In the genomic region with DNA sequence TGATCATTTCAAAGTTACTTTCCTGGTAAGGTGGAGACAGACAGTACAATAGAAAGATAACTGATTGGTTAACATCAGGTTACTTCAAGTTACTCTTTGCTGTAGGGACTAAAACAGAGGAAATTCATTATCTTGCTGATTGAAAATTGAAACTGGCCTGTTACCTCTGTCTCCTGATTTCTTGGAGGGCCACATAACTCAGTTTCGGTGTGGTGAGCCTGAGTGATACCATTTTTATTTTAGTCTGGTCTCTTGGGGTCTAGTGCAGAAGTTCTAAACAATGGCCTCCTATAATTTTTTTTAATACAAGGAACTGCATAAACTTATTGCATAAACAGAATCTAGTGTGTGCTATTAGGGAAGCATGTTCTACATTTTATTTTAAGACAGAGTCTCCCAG, we compare ENCODE assay signal across 10 cellular contexts. TPM values are rescaled to one million over a fixed set of nuclear protein-coding genes. Genes with fewer than 3 reads are reported as not detected.
DNase-seq lines count a peak whose midpoint lies in the region; FAIRE-seq and TF ChIP-seq lines count a peak whose summit lies in the region.
"Had no signal": no experiment of that assay in that cellular context is flagged by ENCODE, and none has a peak within 500 bp of the region (broad histone marks: within the 10 kb centered on the region; RNA-seq: fewer than 3 reads in every experiment).

No MANE protein-coding gene starts in this region.

- no peak overlapping the region for H3K9ac ChIP-seq in kidney (ENCODE audit: low read length in 2 of 2)

- CTCF ChIA-PET in MCF 10A (lab: Yijun Ruan, JAX) = interaction anchor here (0.6 to 1.0 kb wide), 7 partner anchors 9 to 50 kb away, joined by 3 to 6 read pairs (median 3); no protein-coding TSS in a partner anchor

- no peaks in the 10 kb centered on the region for H3K9me3 ChIP-seq in breast epithelium
- H3K9me3 ChIP-seq in kidney (ENCODE audit: control insufficient read depth in 1 of 2, low read length in 2 of 2) = no peaks in the 10 kb centered on the region

- intact Hi-C loops in MCF 10A (cut with micrococcal nuclease) (no loop called here), breast epithelium (cut with DNase I; ENCODE audit: low total_unique reads) (loop anchor here (10.0 kb wide), 1 partner anchor 1225 kb away; no protein-coding TSS in a partner anchor), kidney (cut with DNase I) (no loop called here), head of caudate nucleus (cut with DNase I) (no loop called here)

- H3K4me1 ChIP-seq in breast epithelium (peaks cover 0 to 16% of the 10 kb centered on the region in 2 donors), kidney (ENCODE audit: control insufficient read depth in 1 of 2, insufficient read depth in 1 of 2, low read depth in 1 of 2, low read length in 2 of 2) (peaks cover 13 to 20% of the 10 kb centered on the region in 2 donors)

- no TSS peak for BruUV-seq in MCF 10A (replicated peaks; lab: Mats Ljungman, UMichigan)

- DNase-seq in MCF 10A (ENCODE audit: unreplicated experiment) (no peak), breast epithelium (ENCODE audit: low spot score in 2 of 2) (no peak), kidney (no peak), NCI-H1105 (lab: John Stamatoyannopoulos, UW) (no peak), HPDE6-E6E7 (ENCODE audit: extremely low spot score) (no peak), head of caudate nucleus (no peak), medulla oblongata (ENCODE audit: extremely low spot score) (no peak)
- no peak for DNase-seq in T-helper 2 cell treated with Interferon-gamma antibody and Interleukin-4, amounts not matched to agents 5 μg/mL and 100 μg/mL, for 36 hours (ENCODE audit: low spot score)
- DNase-seq: NK-92 treated with Interleukin-12 subunit alpha and Interleukin-12 subunit beta, amount 100 ng/mL, for 24 hours had no signal

- H3K27ac ChIP-seq in breast epithelium (peak overlapping the region in 1 of 2 donors; percentile 2), kidney (ENCODE audit: low read depth in 2 of 2, low read length in 2 of 2) (peak overlapping the region in 1 of 2 donors; percentile 38)

- H3K4me3 ChIP-seq in breast epithelium = no peak overlapping the region
- peak overlapping the region; percentile 75 to 96 for H3K4me3 ChIP-seq in kidney (ENCODE audit: low read length in 2 of 2)

- peak overlapping the region; percentile 90 for H3K4me3 Mint-ChIP-seq in MCF 10A (ENCODE audit: unreplicated experiment)
- H3K4me3 Mint-ChIP-seq in T-helper 2 cell treated with Interferon-gamma antibody and Interleukin-4, amounts not matched to agents 5 μg/mL and 100 μg/mL, for 36 hours = peak overlapping the region; percentile 94

- no peak for FAIRE-seq in kidney (lab: Jason Lieb, UNC)
- FAIRE-seq: urothelium cell line had no signal

- H3K36me3 Mint-ChIP-seq in MCF 10A (ENCODE audit: insufficient read depth, unreplicated experiment) = peaks cover under 1% of the 10 kb centered on the region
- H3K36me3 Mint-ChIP-seq in T-helper 2 cell treated with Interferon-gamma antibody and Interleukin-4, amounts not matched to agents 5 μg/mL and 100 μg/mL, for 36 hours (ENCODE audit: low read depth) = peaks cover 13% of the 10 kb centered on the region

- no peak overlapping the region for H3K27ac Mint-ChIP-seq in MCF 10A (ENCODE audit: low read depth, unreplicated experiment)
- H3K27ac Mint-ChIP-seq in T-helper 2 cell treated with Interferon-gamma antibody and Interleukin-4, amounts not matched to agents 5 μg/mL and 100 μg/mL, for 36 hours = peak overlapping the region; percentile 99

- TF ChIP-seq POLR2A in breast epithelium (IDR thresholded peaks at IDR 0.05) = no peak

- peaks cover 25% of the 10 kb centered on the region for H3K4me1 Mint-ChIP-seq in MCF 10A (ENCODE audit: insufficient read depth, unreplicated experiment)
- peaks cover 43% of the 10 kb centered on the region for H3K4me1 Mint-ChIP-seq in T-helper 2 cell treated with Interferon-gamma antibody and Interleukin-4, amounts not matched to agents 5 μg/mL and 100 μg/mL, for 36 hours (ENCODE audit: low read depth)

- no peak for TF ChIP-seq CTCF in MCF 10A (IDR thresholded peaks at IDR 0.05; ENCODE audit: unreplicated experiment)
- TF ChIP-seq CTCF in breast epithelium (IDR thresholded peaks at IDR 0.05) = no peak
- TF ChIP-seq CTCF in kidney (IDR thresholded peaks at IDR 0.05; ENCODE audit: borderline replicate concordance, extremely low read depth, insufficient read depth) = no peak

- POLR2A ChIA-PET in MCF 10A (lab: Yijun Ruan, JAX) = interaction anchor here (1.0 to 3.8 kb wide), 6 partner anchors 9 to 85 kb away, joined by 4 to 17 read pairs (median 9); no protein-coding TSS in a partner anchor

- H3K36me3 ChIP-seq in breast epithelium = no peaks in the 10 kb centered on the region
- H3K36me3 ChIP-seq in kidney (ENCODE audit: control insufficient read depth in 1 of 2, insufficient read depth in 2 of 2, low read length in 2 of 2) = no peaks in the 10 kb centered on the region

- H3K27me3 Mint-ChIP-seq in MCF 10A (ENCODE audit: insufficient read depth, unreplicated experiment) = no peaks in the 10 kb centered on the region
- no peaks in the 10 kb centered on the region for H3K27me3 Mint-ChIP-seq in T-helper 2 cell treated with Interferon-gamma antibody and Interleukin-4, amounts not matched to agents 5 μg/mL and 100 μg/mL, for 36 hours (ENCODE audit: low read depth)

- no peaks in the 10 kb centered on the region for H3K9me3 Mint-ChIP-seq in MCF 10A (ENCODE audit: unreplicated experiment)
- H3K9me3 Mint-ChIP-seq in T-helper 2 cell treated with Interferon-gamma antibody and Interleukin-4, amounts not matched to agents 5 μg/mL and 100 μg/mL, for 36 hours = no peaks in the 10 kb centered on the region

- no peaks in the 10 kb centered on the region for H3K27me3 ChIP-seq in breast epithelium

RNA-seq across cellular contexts. Expression of a gene that starts 1.2 kb away (rescaled TPM):
- total RNA-seq in MCF 10A (2022) (55.1 and 57.9 TPM in 2 replicates), breast epithelium (10 to 100 TPM; 28.5 to 40.7 (median 36.1) TPM), kidney (61.4 TPM)
- 16.4 TPM for polyA plus RNA-seq in kidney (ENCODE audit: insufficient read depth, low read depth, low replicate concordance)

Comparison
In these comparisons a context has a peak if more than half of its experiments do, and no peak if none do; other contexts are left out.
1. H3K4me3 ChIP-seq: peak in kidney (2 of 2); none in breast epithelium (0 of 3).